ENCODE assay signal across 12 cellular contexts in the genomic region with DNA sequence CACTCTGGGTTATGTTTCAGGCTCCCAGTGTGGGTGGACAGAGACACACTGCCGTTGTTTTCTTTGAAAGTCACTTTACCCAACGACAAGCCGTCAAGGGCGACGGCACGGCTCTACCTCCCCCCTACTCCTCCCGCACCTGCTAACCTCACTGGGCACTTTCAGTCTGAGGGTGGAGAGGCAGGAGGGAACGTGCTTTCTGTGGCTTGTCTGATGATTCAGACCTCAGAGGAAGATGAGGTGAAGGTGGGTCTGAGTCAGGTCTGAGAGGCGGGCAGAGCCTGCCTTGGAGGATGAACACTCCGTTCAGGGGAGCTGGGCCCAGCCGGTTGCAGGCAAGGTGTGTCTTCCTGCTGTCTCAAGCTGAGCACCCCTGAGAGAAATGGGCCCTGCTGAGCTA.
DNase-seq lines count a peak whose midpoint lies in the region; ATAC-seq and TF ChIP-seq lines count a peak whose summit lies in the region.
"Had no signal": no experiment of that assay in that cellular context is flagged by ENCODE, and none has a peak within 500 bp of the region (broad histone marks: within the 10 kb centered on the region; RNA-seq: fewer than 3 reads in every experiment).

No MANE protein-coding gene starts in this region.

- H3K4me1 ChIP-seq in CD4-positive, alpha-beta memory T cell (ENCODE audit: insufficient read depth, low read length), result peaks cover 27% of the 10 kb centered on the region
- H3K4me1 ChIP-seq: parathyroid adenoma, upper lobe of left lung had no signal

- peak; percentile 81 for ATAC-seq in activated CD8-positive, alpha-beta T cell treated with anti-CD3 and anti-CD28 coated beads for 36 hours
- ATAC-seq in HG02623 (IDR thresholded peaks at IDR 0.05; ENCODE audit: unreplicated experiment), result no peak

- POLR2A ChIA-PET in CD4-positive, alpha-beta memory T cell (lab: Charles Lee; ENCODE audit: partially characterized antibody), result interaction anchor here (0.7 kb wide), 1 partner anchor 106 kb away, joined by 5 read pairs; no protein-coding TSS in a partner anchor
- POLR2A ChIA-PET in activated CD8-positive, alpha-beta T cell treated with anti-CD3 and anti-CD28 coated beads for 36 hours (lab: Charles Lee), result no interaction called here
- POLR2A ChIA-PET in MCF 10A (lab: Yijun Ruan, JAX), result no interaction called here
- POLR2A ChIA-PET in HEK293T (lab: Yijun Ruan, JAX), result no interaction called here

- peaks cover 0 to 1% (median 0%) of the 10 kb centered on the region in 8 donors for H3K9me3 Mint-ChIP-seq in CD4-positive, alpha-beta memory T cell
- no peaks in the 10 kb centered on the region for H3K9me3 Mint-ChIP-seq in activated CD8-positive, alpha-beta T cell treated with anti-CD3 and anti-CD28 coated beads for 36 hours
- H3K9me3 Mint-ChIP-seq in MCF 10A (ENCODE audit: unreplicated experiment), result no peaks in the 10 kb centered on the region

- peak overlapping the region in 4 of 7 donors; percentile 10 to 90 (median 32) for H3K27ac Mint-ChIP-seq in CD4-positive, alpha-beta memory T cell
- peak overlapping the region; percentile 40 for H3K27ac Mint-ChIP-seq in activated CD8-positive, alpha-beta T cell treated with anti-CD3 and anti-CD28 coated beads for 36 hours
- no peak overlapping the region for H3K27ac Mint-ChIP-seq in MCF 10A (ENCODE audit: low read depth, unreplicated experiment)

- H3K27ac ChIP-seq in CD4-positive, alpha-beta memory T cell (ENCODE audit: low read depth, low read length), result no peak overlapping the region
- H3K27ac ChIP-seq: parathyroid adenoma, SK-N-MC, upper lobe of left lung had no signal

- H3K4me3 ChIP-seq in CD4-positive, alpha-beta memory T cell (ENCODE audit: low read length in 2 of 2), result no peak overlapping the region
- H3K4me3 ChIP-seq: SK-N-MC, upper lobe of left lung had no signal

- BruUV-seq in MCF 10A (replicated peaks; lab: Mats Ljungman, UMichigan), result no TSS peak

- peak overlapping the region in 3 of 8 donors; percentile 10 to 54 (median 39) for H3K4me3 Mint-ChIP-seq in CD4-positive, alpha-beta memory T cell
- no peak overlapping the region for H3K4me3 Mint-ChIP-seq in activated CD8-positive, alpha-beta T cell treated with anti-CD3 and anti-CD28 coated beads for 36 hours
- no peak overlapping the region for H3K4me3 Mint-ChIP-seq in MCF 10A (ENCODE audit: unreplicated experiment)

- no peaks in the 10 kb centered on the region for H3K27me3 ChIP-seq in CD4-positive, alpha-beta memory T cell (ENCODE audit: insufficient read depth, low read length)
- H3K27me3 ChIP-seq: upper lobe of left lung had no signal

- H3K36me3 Mint-ChIP-seq in CD4-positive, alpha-beta memory T cell, result no peaks in the 10 kb centered on the region
- H3K36me3 Mint-ChIP-seq in activated CD8-positive, alpha-beta T cell treated with anti-CD3 and anti-CD28 coated beads for 36 hours (ENCODE audit: low read depth), result peaks cover 4% of the 10 kb centered on the region
- H3K36me3 Mint-ChIP-seq in MCF 10A (ENCODE audit: insufficient read depth, unreplicated experiment), result no peaks in the 10 kb centered on the region

- intact Hi-C loops in CD4-positive, alpha-beta memory T cell (cut with micrococcal nuclease), result no loop called here
- intact Hi-C loops in activated CD8-positive, alpha-beta T cell treated with anti-CD3 and anti-CD28 coated beads for 36 hours (cut with micrococcal nuclease), result no loop called here
- intact Hi-C loops in MCF 10A (cut with micrococcal nuclease), result no loop called here

- TF ChIP-seq CTCF in activated CD8-positive, alpha-beta T cell treated with anti-CD3 and anti-CD28 coated beads for 36 hours (IDR thresholded peaks at IDR 0.05), result no peak
- no peak for TF ChIP-seq CTCF in MCF 10A (IDR thresholded peaks at IDR 0.05; ENCODE audit: unreplicated experiment)

- H3K27me3 Mint-ChIP-seq in CD4-positive, alpha-beta memory T cell, result no peaks in the 10 kb centered on the region
- peaks cover 14% of the 10 kb centered on the region for H3K27me3 Mint-ChIP-seq in activated CD8-positive, alpha-beta T cell treated with anti-CD3 and anti-CD28 coated beads for 36 hours
- H3K27me3 Mint-ChIP-seq in MCF 10A (ENCODE audit: insufficient read depth, unreplicated experiment), result no peaks in the 10 kb centered on the region

- CTCF ChIA-PET in CD4-positive, alpha-beta memory T cell (lab: Charles Lee; ENCODE audit: partially characterized antibody), result no interaction called here
- CTCF ChIA-PET in activated CD8-positive, alpha-beta T cell treated with anti-CD3 and anti-CD28 coated beads for 36 hours (lab: Charles Lee), result no interaction called here
- CTCF ChIA-PET in MCF 10A (lab: Yijun Ruan, JAX) (no interaction called here), HEK293T (lab: Yijun Ruan, JAX) (no interaction called here)

- peaks cover 14 to 48% (median 35%) of the 10 kb centered on the region in 4 donors for H3K4me1 Mint-ChIP-seq in CD4-positive, alpha-beta memory T cell
- H3K4me1 Mint-ChIP-seq in activated CD8-positive, alpha-beta T cell treated with anti-CD3 and anti-CD28 coated beads for 36 hours (ENCODE audit: low read depth), result peaks cover 50% of the 10 kb centered on the region
- peaks cover 9% of the 10 kb centered on the region for H3K4me1 Mint-ChIP-seq in MCF 10A (ENCODE audit: insufficient read depth, unreplicated experiment)

- H3K9me3 ChIP-seq in CD4-positive, alpha-beta memory T cell (ENCODE audit: control insufficient read depth in 1 of 2, low read length in 2 of 2), result no peaks in the 10 kb centered on the region
- H3K9me3 ChIP-seq: upper lobe of left lung had no signal

- peak; percentile 13 to 62 (median 20) for DNase-seq in CD4-positive, alpha-beta memory T cell
- DNase-seq in activated CD8-positive, alpha-beta T cell treated with anti-CD3 and anti-CD28 coated beads for 36 hours, result peak; percentile 90
- DNase-seq in MCF 10A (ENCODE audit: unreplicated experiment), result peak; percentile 78
- peak; percentile 76 for DNase-seq in stimulated activated CD4-positive, alpha-beta T cell treated with anti-CD3 and anti-CD28 coated beads, Interleukin-4, amount 100 ng/mL, for 24 hours
- DNase-seq in 8988T, result no peak
- no peak for DNase-seq in NCI-H345 (lab: John Stamatoyannopoulos, UW)
- no peak for DNase-seq in HEK293T (ENCODE audit: extremely low spot score)
- DNase-seq: kidney glomerular epithelial cell had no signal

- no peaks in the 10 kb centered on the region for H3K36me3 ChIP-seq in CD4-positive, alpha-beta memory T cell (ENCODE audit: insufficient read depth, low read length)
- H3K36me3 ChIP-seq: upper lobe of left lung had no signal

TF ChIP-seq in HEK293T, 16 proteins besides CTCF, POLR2A, EP300 and RAD21:
- TF ChIP-seq SP1 (IDR thresholded peaks at IDR 0.05), result no peak
- no peak for TF ChIP-seq FOXA1 (IDR thresholded peaks at IDR 0.05)
- no peak for TF ChIP-seq NFRKB (IDR thresholded peaks at IDR 0.05)
- TF ChIP-seq FOXK2 (IDR thresholded peaks at IDR 0.05), result no peak
- TF ChIP-seq HDGF (IDR thresholded peaks at IDR 0.05; ENCODE audit: borderline replicate concordance), result no peak
- no peak for TF ChIP-seq PKNOX1 (IDR thresholded peaks at IDR 0.05)
- no peak for TF ChIP-seq ELF4 (IDR thresholded peaks at IDR 0.05)
- TF ChIP-seq L3MBTL2 (conservative IDR thresholded peaks at IDR 0.05), result no peak
- no peak for TF ChIP-seq FOXM1 (IDR thresholded peaks at IDR 0.05; ENCODE audit: borderline replicate concordance)
- no peak for TF ChIP-seq ZNF384 (IDR thresholded peaks at IDR 0.05)
- TF ChIP-seq TARDBP (IDR thresholded peaks at IDR 0.05), result no peak
- no peak for TF ChIP-seq SUZ12 (IDR thresholded peaks at IDR 0.05)
- TF ChIP-seq ARNT (IDR thresholded peaks at IDR 0.05), result no peak
- no peak for TF ChIP-seq CTBP1 (IDR thresholded peaks at IDR 0.05; ENCODE audit: borderline replicate concordance)
- no peak for TF ChIP-seq LEF1 (IDR thresholded peaks at IDR 0.05; ENCODE audit: borderline replicate concordance)
- TF ChIP-seq BHLHE40 (IDR thresholded peaks at IDR 0.05; ENCODE audit: borderline replicate concordance), result no peak
TF ChIP-seq in HEK293T: peak in this region for 0.

Comparison
In these comparisons a context has a peak if more than half of its experiments do, and no peak if none do; other contexts are left out.
1. DNase-seq: peak in CD4-positive, alpha-beta memory T cell (5 of 5), activated CD8-positive, alpha-beta T cell treated with anti-CD3 and anti-CD28 coated beads for 36 hours (single experiment), MCF 10A (single experiment) and stimulated activated CD4-positive, alpha-beta T cell treated with anti-CD3 and anti-CD28 coated beads, Interleukin-4, amount 100 ng/mL, for 24 hours (single experiment); none in 8988T (single experiment), NCI-H345 (single experiment) and HEK293T (single experiment).